ENCODE assay signal across 1 cellular context in genomic region chr5:143037708-143038107, GRCh38.
TF ChIP-seq lines count a peak whose summit lies in the region.

No MANE protein-coding gene starts in this region.

TF ChIP-seq in WTC11, 78 proteins besides CTCF, POLR2A, EP300 and RAD21 (continued from another document):
- TF ChIP-seq ATF6 (CRISPR knock-in tag; IDR thresholded peaks at IDR 0.05): no peak
- no peak for TF ChIP-seq STAT6 (CRISPR knock-in tag; conservative IDR thresholded peaks at IDR 0.05; ENCODE audit: low read depth)
- no peak for TF ChIP-seq SOX15 (CRISPR knock-in tag; IDR thresholded peaks at IDR 0.05)
- no peak for TF ChIP-seq E2F4 (CRISPR knock-in tag; IDR thresholded peaks at IDR 0.05; ENCODE audit: borderline replicate concordance, low read depth)
- TF ChIP-seq GRHL2 (CRISPR knock-in tag; IDR thresholded peaks at IDR 0.05; ENCODE audit: insufficient replicate concordance, severe bottlenecking): no peak
- no peak for TF ChIP-seq GABPB1 (CRISPR knock-in tag; IDR thresholded peaks at IDR 0.05)
- no peak for TF ChIP-seq RORB (CRISPR knock-in tag; IDR thresholded peaks at IDR 0.05)
- no peak for TF ChIP-seq ZNF138 (CRISPR knock-in tag; conservative IDR thresholded peaks at IDR 0.05)
- TF ChIP-seq ZSCAN18 (CRISPR knock-in tag; IDR thresholded peaks at IDR 0.05): no peak
- TF ChIP-seq TP53 (CRISPR knock-in tag; IDR thresholded peaks at IDR 0.05): no peak
- TF ChIP-seq USF1 (CRISPR knock-in tag; IDR thresholded peaks at IDR 0.05): no peak
- no peak for TF ChIP-seq E2F5 (CRISPR knock-in tag; IDR thresholded peaks at IDR 0.05)
- TF ChIP-seq ZNF219 (CRISPR knock-in tag; IDR thresholded peaks at IDR 0.05; ENCODE audit: borderline replicate concordance): no peak
- no peak for TF ChIP-seq AR (CRISPR knock-in tag; IDR thresholded peaks at IDR 0.05)
- TF ChIP-seq ZNF416 (CRISPR knock-in tag; IDR thresholded peaks at IDR 0.05): no peak
- no peak for TF ChIP-seq ZNF121 (CRISPR knock-in tag; IDR thresholded peaks at IDR 0.05)
TF ChIP-seq in WTC11: peak in this region for 0.
